ENCODE assay signal across 26 cellular contexts in genomic region chr4:5836943-5837342, GRCh38. TPM values are rescaled to one million over a fixed set of nuclear protein-coding genes. Genes with fewer than 3 reads are reported as not detected.
"Had no signal": no experiment of that assay in that cellular context is flagged by ENCODE, and none has a peak within 500 bp of the region (broad histone marks: within the 10 kb centered on the region; RNA-seq: fewer than 3 reads in every experiment).

No MANE protein-coding gene starts in this region.

- H3K9me3 Mint-ChIP-seq: activated CD4-positive, alpha-beta memory T cell treated with anti-CD3 and anti-CD28 coated beads, Interleukin-2, amount 10 ng/mL, durations not matched to agents 7 days and 5 days; activated naive CD8-positive, alpha-beta T cell treated with anti-CD3 and anti-CD28 coated beads, Interleukin-2, amount 10 ng/mL, durations not matched to agents 7 days and 5 days; activated T-cell treated with anti-CD3 and anti-CD28 coated beads, Interleukin-2, amount 50 U/mL, for 72 hours; activated T-helper 2 cell treated with anti-CD3 and anti-CD28 coated beads, Interferon-gamma antibody, Interleukin-2, Interleukin-4, amounts not matched to agents 10 μg/mL and 5 μg/mL and 100 μg/mL, durations not matched to agents 14 hours and 24 hours and 36 hours had no signal

- H3K36me3 Mint-ChIP-seq: activated naive CD8-positive, alpha-beta T cell treated with anti-CD3 and anti-CD28 coated beads, Interleukin-2, amount 10 ng/mL, durations not matched to agents 7 days and 5 days had no signal

- H3K27ac Mint-ChIP-seq: activated CD4-positive, alpha-beta memory T cell treated with anti-CD3 and anti-CD28 coated beads, Interleukin-2, amount 10 ng/mL, durations not matched to agents 7 days and 5 days; activated CD4-positive, alpha-beta T cell treated with anti-CD3 and anti-CD28 coated beads for 36 hours; activated naive CD8-positive, alpha-beta T cell treated with anti-CD3 and anti-CD28 coated beads, Interleukin-2, amount 10 ng/mL, durations not matched to agents 7 days and 5 days; activated T-cell treated with anti-CD3 and anti-CD28 coated beads, Interleukin-2, amount 50 U/mL, for 72 hours; activated T-helper 2 cell treated with anti-CD3 and anti-CD28 coated beads, Interferon-gamma antibody, Interleukin-2, Interleukin-4, amounts not matched to agents 10 μg/mL and 5 μg/mL and 100 μg/mL, durations not matched to agents 14 hours and 24 hours and 36 hours had no signal

- H3K4me1 Mint-ChIP-seq: activated CD4-positive, alpha-beta memory T cell treated with anti-CD3 and anti-CD28 coated beads, Interleukin-2, amount 10 ng/mL, durations not matched to agents 7 days and 5 days; activated CD4-positive, alpha-beta T cell treated with anti-CD3 and anti-CD28 coated beads for 36 hours; activated naive CD8-positive, alpha-beta T cell treated with anti-CD3 and anti-CD28 coated beads, Interleukin-2, amount 10 ng/mL, durations not matched to agents 7 days and 5 days had no signal

- ATAC-seq: activated CD4-positive, alpha-beta T cell treated with anti-CD3 and anti-CD28 coated beads for 36 hours; activated T-cell treated with anti-CD3 and anti-CD28 coated beads, Interleukin-2, amount 50 U/mL, for 72 hours had no signal

- H3K27me3 Mint-ChIP-seq: activated naive CD8-positive, alpha-beta T cell treated with anti-CD3 and anti-CD28 coated beads, Interleukin-2, amount 10 ng/mL, durations not matched to agents 7 days and 5 days had no signal

- H3K4me3 Mint-ChIP-seq: activated CD4-positive, alpha-beta memory T cell treated with anti-CD3 and anti-CD28 coated beads, Interleukin-2, amount 10 ng/mL, durations not matched to agents 7 days and 5 days; activated CD4-positive, alpha-beta T cell treated with anti-CD3 and anti-CD28 coated beads for 36 hours; activated naive CD8-positive, alpha-beta T cell treated with anti-CD3 and anti-CD28 coated beads, Interleukin-2, amount 10 ng/mL, durations not matched to agents 7 days and 5 days; activated T-cell treated with anti-CD3 and anti-CD28 coated beads, Interleukin-2, amount 50 U/mL, for 72 hours had no signal

- DNase-seq: activated CD4-positive, alpha-beta memory T cell treated with anti-CD3 and anti-CD28 coated beads, Interleukin-2, amount 10 ng/mL, durations not matched to agents 7 days and 5 days; activated CD4-positive, alpha-beta T cell treated with anti-CD3 and anti-CD28 coated beads for 36 hours; activated CD4-positive, alpha-beta T cell treated with anti-CD3 and anti-CD28 coated beads, Interleukin-2, amount 50 U/mL, for 1 hour; activated gamma-delta T cell treated with Interleukin-2 at 50 U/mL for 16 hours; activated naive CD4-positive, alpha-beta T cell treated with anti-CD3 and anti-CD28 coated beads, Interleukin-2, amount 50 U/mL, for 16 hours; activated naive CD8-positive, alpha-beta T cell treated with anti-CD3 and anti-CD28 coated beads, Interleukin-2, amount 10 ng/mL, durations not matched to agents 7 days and 5 days; activated T-cell treated with anti-CD3 and anti-CD28 coated beads for 4 hours; activated T-cell treated with anti-CD3 and anti-CD28 coated beads, Interleukin-2, amount 50 U/mL, for 72 hours; adrenal gland; anterior cingulate cortex; caudate nucleus; NCI-H1105 treated with DMSO at 0.1 percent for 48 hours; NCI-H146; NCI-H187 treated with DMSO at 0.1 percent for 48 hours; NCI-H2107; NCI-H345; NCI-H510A; NCI-H526 treated with DMSO at 0.1 percent for 48 hours; NK-92 treated with Interleukin-12 subunit alpha and Interleukin-12 subunit beta, amount 100 ng/mL, for 24 hours; OCI-M1; Peyer's patch; SIG-M5; T-helper 1 cell; WERI-Rb-1 had no signal

RNA-seq across cellular contexts. Expression of gene CRMP1, which starts 55.9 kb away (rescaled TPM):
- total RNA-seq: activated CD4-positive, alpha-beta T cell treated with anti-CD3 and anti-CD28 coated beads for 36 hours; activated CD8-positive, alpha-beta memory T cell treated with anti-CD3 and anti-CD28 coated beads for 36 hours; activated naive CD8-positive, alpha-beta T cell treated with anti-CD3 and anti-CD28 coated beads, Interleukin-2, amount 10 ng/mL, durations not matched to agents 7 days and 5 days; activated T-cell treated with anti-CD3 and anti-CD28 coated beads, Interleukin-2, amount 50 U/mL, for 72 hours had no signal
